8 cellular contexts compared by ENCODE assay signal in genomic region chr14:105490572-105491365, GRCh38. TPM values are rescaled to one million over a fixed set of nuclear protein-coding genes. Genes with fewer than 3 reads are reported as not detected.
DNase-seq lines count a peak whose midpoint lies in the region; ATAC-seq lines count a peak whose summit lies in the region.

Gene TEDC1, plus strand, starts transcription at chr14:105491246. Its CDS starts 130 bp downstream, at chr14:105491376.

- peaks cover 22 to 54% (median 39%) of the 10 kb centered on the region in 3 donors for H3K27me3 Mint-ChIP-seq in immature natural killer cell (ENCODE audit: low read depth in 3 of 3)

- H3K9me3 Mint-ChIP-seq in immature natural killer cell = no peaks in the 10 kb centered on the region

- H3K27ac Mint-ChIP-seq in immature natural killer cell = peak within 1 kb of the TSS; percentile 87 to 97 (median 94)

- H3K4me1 Mint-ChIP-seq in immature natural killer cell = peaks cover 26 to 31% of the 10 kb centered on the region in 2 donors

- no peaks in the 10 kb centered on the region for H3K36me3 Mint-ChIP-seq in immature natural killer cell

- peak within 1 kb of the TSS; percentile 81 to 92 (median 91) for H3K4me3 Mint-ChIP-seq in immature natural killer cell

- ATAC-seq in GM19025 (IDR thresholded peaks at IDR 0.05; ENCODE audit: low read depth, unreplicated experiment) = peak; percentile 66
- ATAC-seq in HG03342 (IDR thresholded peaks at IDR 0.05; ENCODE audit: unreplicated experiment) = peak; percentile 66

- DNase-seq in AG20443 (ENCODE audit: low spot score) (peak; percentile 97), NCI-H345 treated with DMSO at 0.1 percent for 48 hours (lab: John Stamatoyannopoulos, UW; ENCODE audit: unreplicated experiment) (peak; percentile 99), immature natural killer cell (peak; percentile 100), smooth muscle cell of the brain vasculature (ENCODE audit: low read depth, low spot score) (peak; percentile 100)
- peak; percentile 97 to 100 (median 99) for DNase-seq in activated CD4-positive, CD25-positive, alpha-beta regulatory T cell (lab: John Stamatoyannopoulos, UW)
- DNase-seq in central memory CD4-positive, alpha-beta T cell = peak; percentile 100

RNA-seq across cellular contexts. Expression of gene TEDC1, which starts in this region (rescaled TPM):
- polyA plus RNA-seq in immature natural killer cell = 10 to 100 TPM; 11.4 to 20.3 (median 15.9) TPM

Comparison
In these comparisons a context has a peak if more than half of its experiments do, and no peak if none do; other contexts are left out.
1. Peak in every context shown above with its lines: DNase-seq and ATAC-seq.